ENCODE assay signal across 22 cellular contexts in genomic region chr2:70556608-70557007, GRCh38. TPM values are rescaled to one million over a fixed set of nuclear protein-coding genes. Genes with fewer than 3 reads are reported as not detected.
DNase-seq lines count a peak whose midpoint lies in the region; ATAC-seq, FAIRE-seq and TF ChIP-seq lines count a peak whose summit lies in the region.
"Had no signal": no experiment of that assay in that cellular context is flagged by ENCODE, and none has a peak within 500 bp of the region (broad histone marks: within the 10 kb centered on the region; RNA-seq: fewer than 3 reads in every experiment).

No MANE protein-coding gene starts in this region.

- TF ChIP-seq CTCF in HepG2 (CRISPR knock-in tag; IDR thresholded peaks at IDR 0.05): no peak
- TF ChIP-seq CTCF in right lobe of liver (IDR thresholded peaks at IDR 0.05): no peak
- TF ChIP-seq CTCF in dorsolateral prefrontal cortex (IDR thresholded peaks at IDR 0.05 in 54 of 56, conservative IDR thresholded peaks at IDR 0.05 in 2 of 56; ENCODE audit: low read depth in 1 of 56, partially characterized antibody in 56 of 56): no peak
- TF ChIP-seq CTCF in nephron progenitor cell (IDR thresholded peaks at IDR 0.05): no peak

- no peak for DNase-seq in HepG2 (ENCODE audit: low spot score)
- DNase-seq in right lobe of liver: no peak
- no peak for DNase-seq in dorsolateral prefrontal cortex
- DNase-seq in nephron progenitor cell: no peak
- no peak for DNase-seq in HAP-1 (ENCODE audit: low spot score in 2 of 2)
- no peak for DNase-seq in UCSD-AML1 (lab: John Stamatoyannopoulos, UW; ENCODE audit: unreplicated experiment)
- DNase-seq: 8988T; BE2C; Calu3; CD4-positive, alpha-beta memory T cell; EL; GM23248; Kasumi-1; MG63; NCI-H2171 had no signal

- peaks cover 31% of the 10 kb centered on the region for H3K27me3 Mint-ChIP-seq in nephron progenitor cell (ENCODE audit: low read depth, poor library complexity)

- 50% methylated on average over 2 of the region's 2 CpGs for WGBS in HepG2 (ENCODE audit: low lambda C conversion rate)
- whole genome bisulfite sequencing in right lobe of liver (ENCODE audit: insufficient coverage, low coverage, low lambda C conversion rate, missing lambda C conversion rate): 63% methylated on average over 2 of the region's 2 CpGs

- no peaks in the 10 kb centered on the region for H3K9me3 Mint-ChIP-seq in nephron progenitor cell
- H3K9me3 Mint-ChIP-seq: CD4-positive, alpha-beta memory T cell had no signal

- H3K9ac ChIP-seq in HepG2 (ENCODE audit: insufficient read depth, low read depth, low read length): peak overlapping the region; percentile 45
- H3K9ac ChIP-seq: GM23248 had no signal

- H3K4me3 ChIP-seq in HepG2 (replicated peaks in 1 of 3; ENCODE audit: insufficient read depth in 1 of 3, low read depth in 2 of 3, low read length in 3 of 3) (peak overlapping the region in 2 of 3 experiments; percentile 57 to 59; a peak in 3 of 6 replicates), right lobe of liver (no peak overlapping the region), dorsolateral prefrontal cortex (no peak overlapping the region), HAP-1 (no peak overlapping the region)
- H3K4me3 ChIP-seq: GM12878, GM23248, MG63, PC-9 had no signal

- FAIRE-seq in HepG2 (lab: Jason Lieb, UNC): no peak
- FAIRE-seq: GM12878 had no signal

- peak overlapping the region; percentile 16 for H3K4me3 Mint-ChIP-seq in nephron progenitor cell

- no peaks in the 10 kb centered on the region for H4K20me1 ChIP-seq in HepG2 (ENCODE audit: insufficient read depth, low read length)

- in situ Hi-C loops in HepG2 (cut with HindIII; ENCODE audit: extremely low pct_ligation_motif_present, low pct_unique_long_range_greater_than_20kb): loop anchor here (5.0 kb wide), 1 partner anchor 56 kb away; no protein-coding TSS in a partner anchor
- in situ Hi-C loops in HAP-1 (cut with MboI; ENCODE audit: low sequenced_read_pairs): no loop called here

- no peak overlapping the region for H3K27ac Mint-ChIP-seq in nephron progenitor cell
- H3K27ac Mint-ChIP-seq: IgD-negative memory B cell had no signal

- H3K27ac ChIP-seq in HepG2 (ENCODE audit: extremely low read length, insufficient read depth, low read length): peak overlapping the region; percentile 69
- no peak overlapping the region for H3K27ac ChIP-seq in right lobe of liver
- H3K27ac ChIP-seq in dorsolateral prefrontal cortex: peak overlapping the region; percentile 3 to 96 (median 87)
- H3K27ac ChIP-seq: GM23248, PC-9, RWPE1 had no signal

- H3K4me1 ChIP-seq in HepG2 (ENCODE audit: insufficient read depth, low read length): peaks cover 69% of the 10 kb centered on the region
- H3K4me1 ChIP-seq in right lobe of liver: peaks cover 0 to 4% (median 0%) of the 10 kb centered on the region in 4 donors
- H3K4me1 ChIP-seq in HAP-1: no peaks in the 10 kb centered on the region; the same call in 1 of the 2 replicates
- H3K4me1 ChIP-seq: BE2C had no signal

- H3K4me1 Mint-ChIP-seq in nephron progenitor cell: peaks cover 58% of the 10 kb centered on the region

- peak overlapping the region; percentile 93 for H3K4me2 ChIP-seq in HepG2 (ENCODE audit: low read depth, low read length)

- H3K36me3 Mint-ChIP-seq in nephron progenitor cell (ENCODE audit: low read depth): no peaks in the 10 kb centered on the region

- ATAC-seq in HepG2 (no peak), right lobe of liver (no peak), GM21367 (IDR thresholded peaks at IDR 0.05; ENCODE audit: unreplicated experiment) (no peak), HG03521 (IDR thresholded peaks at IDR 0.05; ENCODE audit: unreplicated experiment) (no peak)
- ATAC-seq: GM12878, HCT116 had no signal

- TF ChIP-seq RAD21 in HepG2 (CRISPR knock-in tag; IDR thresholded peaks at IDR 0.05): no peak

- H3K27me3 ChIP-seq in HepG2 (ENCODE audit: control insufficient read depth in 1 of 2, insufficient read depth in 2 of 2, low read length in 2 of 2): no peaks in the 10 kb centered on the region; a peak in 1 of 5 replicates
- no peaks in the 10 kb centered on the region for H3K27me3 ChIP-seq in right lobe of liver
- H3K27me3 ChIP-seq in dorsolateral prefrontal cortex: peaks cover 0 to 52% (median 11%) of the 10 kb centered on the region in 45 donors
- peaks cover 21% of the 10 kb centered on the region for H3K27me3 ChIP-seq in HAP-1 (ENCODE audit: low read depth)

- H3K36me3 ChIP-seq in HepG2 (replicated peaks in 1 of 2; ENCODE audit: control insufficient read depth in 1 of 2, insufficient read depth in 2 of 2, low read length in 2 of 2) (no peaks in the 10 kb centered on the region), right lobe of liver (no peaks in the 10 kb centered on the region), HAP-1 (replicated peaks) (no peaks in the 10 kb centered on the region)
- H3K36me3 ChIP-seq: BE2C, MG63 had no signal

- H2AFZ ChIP-seq in HepG2 (ENCODE audit: low read length): no peak overlapping the region
- H2AFZ ChIP-seq: GM23248, PC-9 had no signal

- no peaks in the 10 kb centered on the region for H3K9me3 ChIP-seq in HepG2 (ENCODE audit: low read length)
- no peaks in the 10 kb centered on the region for H3K9me3 ChIP-seq in right lobe of liver
- no peaks in the 10 kb centered on the region for H3K9me3 ChIP-seq in HAP-1
- H3K9me3 ChIP-seq: BE2C, MG63 had no signal

- POLR2A ChIA-PET in HepG2 (lab: Yijun Ruan, JAX): interaction anchor here (0.7 to 3.2 kb wide), 11 partner anchors 9 to 642 kb away, joined by 3 to 20 read pairs (median 5); partner anchors contain the start of genes FAM136A, MXD1 and SNRPG

- peaks cover 13% of the 10 kb centered on the region for H3K79me2 ChIP-seq in HepG2 (ENCODE audit: insufficient read depth, low read length)

- no peak for TF ChIP-seq POLR2A in HepG2 (IDR thresholded peaks at IDR 0.05; ENCODE audit: insufficient read depth in 1 of 2, low read depth in 2 of 2, low read length in 2 of 2)
- no peak for TF ChIP-seq POLR2A in right lobe of liver (IDR thresholded peaks at IDR 0.05)

- BruUV-seq in HepG2 (replicated peaks; lab: Mats Ljungman, UMichigan): no TSS peak

- CTCF ChIA-PET in HepG2 (lab: Yijun Ruan, JAX; ENCODE audit: low intra/inter-chr PET ratio, low total read pairs): no interaction called here

- TF ChIP-seq EP300 in HepG2 (IDR thresholded peaks at IDR 0.05; ENCODE audit: low read depth in 2 of 2, low read length in 2 of 2) (no peak), HepG2 (CRISPR knock-in tag; IDR thresholded peaks at IDR 0.05; ENCODE audit: borderline replicate concordance) (no peak)

- intact Hi-C loops in HepG2 (cut with micrococcal nuclease; ENCODE audit: unreplicated experiment) (loop anchor here (1.0 kb wide), 3 partner anchors 9 to 255 kb away; no protein-coding TSS in a partner anchor), right lobe of liver (cut with DNase I) (no loop called here), dorsolateral prefrontal cortex (cut with DNase I) (loop anchor here in 1 of 2 donors (5.0 to 10.0 kb wide), 2 partner anchors 61 to 212 kb away; no protein-coding TSS in a partner anchor)

TF ChIP-seq in HepG2, 621 proteins besides CTCF, POLR2A, EP300 and RAD21:
- peak; percentile 73 for TF ChIP-seq MAFF (IDR thresholded peaks at IDR 0.05; ENCODE audit: low read depth, low read length)
- peak; percentile 78 to 80 for TF ChIP-seq MAFK (conservative IDR thresholded peaks at IDR 0.05 in 1 of 2, IDR thresholded peaks at IDR 0.05 in 1 of 2; ENCODE audit: low read length in 2 of 2)
- TF ChIP-seq ZNF441 (CRISPR knock-in tag; IDR thresholded peaks at IDR 0.05; ENCODE audit: borderline replicate concordance): no peak
TF ChIP-seq in HepG2: peak in this region for 2.

RNA-seq across cellular contexts. Expression of gene TGFA, which starts 3.0 kb away (rescaled TPM):
- total RNA-seq in HepG2 (2016; rRNA removed; fragmentation: Illumina TruSeq; extraction: Trizol) (12.5 and 15.3 TPM in 2 replicates), right lobe of liver (1 to 10 TPM; 2.1 to 5.1 (median 4.4) TPM), dorsolateral prefrontal cortex (10 to 100 TPM in 79 of 120 experiments, 1 to 10 TPM in 41; 4.2 to 47.1 (median 12.5) TPM)
- total RNA-seq in HepG2 (2016; cell fraction: cytosol; rRNA removed; fragmentation: Illumina TruSeq; extraction: Trizol; ENCODE audit: low read depth): 1.3 and 1.5 TPM in 2 replicates
- 11.9 and 15.9 TPM in 2 replicates for total RNA-seq in HepG2 (2016; cell fraction: insoluble cytoplasmic fraction; rRNA removed; fragmentation: Illumina TruSeq; extraction: Trizol)
- 7.3 and 8.5 TPM in 2 replicates for total RNA-seq in HepG2 (2016; cell fraction: membrane; rRNA removed; fragmentation: Illumina TruSeq; extraction: Trizol)
- 17.0 and 19.4 TPM in 2 replicates for total RNA-seq in HepG2 (2016; cell fraction: nucleus; rRNA removed; fragmentation: Illumina TruSeq; extraction: Trizol)
- 6.7 and 7.8 TPM in 2 replicates for polyA plus RNA-seq in HepG2 (2011; rRNA removed)
- 7.9 and 10.8 TPM in 2 replicates for polyA plus RNA-seq in HepG2 (2011; cell fraction: cytosol; rRNA removed)
- polyA plus RNA-seq in HepG2 (2011; cell fraction: nucleus; rRNA removed): 9.1 and 10.7 TPM in 2 replicates
- polyA plus RNA-seq in HepG2 (2012): 12.3 and 20.7 TPM in 2 replicates
- 1.3 and 1.4 TPM in 2 replicates for polyA plus RNA-seq in HepG2 (2016; cell fraction: cytosol; fragmentation: Illumina TruSeq; extraction: Trizol; ENCODE audit: low read depth)
- polyA plus RNA-seq in HepG2 (2016; cell fraction: insoluble cytoplasmic fraction; fragmentation: Illumina TruSeq; extraction: Trizol; ENCODE audit: low read depth): 9.8 and 11.3 TPM in 2 replicates
- 4.6 and 4.7 TPM in 2 replicates for polyA plus RNA-seq in HepG2 (2016; cell fraction: membrane; fragmentation: Illumina TruSeq; extraction: Trizol; ENCODE audit: low read depth)
- 19.9 and 20.7 TPM in 2 replicates for polyA plus RNA-seq in HepG2 (2016; cell fraction: nucleus; fragmentation: Illumina TruSeq; extraction: Trizol; ENCODE audit: insufficient read depth, low read depth)
- 9.7 and 45.0 TPM in 2 replicates for polyA minus RNA-seq in HepG2 (2011; rRNA and poly(A)+ RNA removed; ENCODE audit: low replicate concordance)
- polyA minus RNA-seq in HepG2 (2011; cell fraction: cytosol; rRNA and poly(A)+ RNA removed): 14.3 and 16.0 TPM in 2 replicates
- polyA minus RNA-seq in HepG2 (2011; cell fraction: nucleus; rRNA and poly(A)+ RNA removed): 11.7 and 14.8 TPM in 2 replicates

Comparison
In these comparisons a context has a peak if more than half of its experiments do, and no peak if none do; other contexts are left out.
1. H3K27ac ChIP-seq: peak in HepG2 (single experiment) and dorsolateral prefrontal cortex (59 of 59); none in right lobe of liver (0 of 3).
2. H3K4me3 ChIP-seq: peak in HepG2 (2 of 3); none in right lobe of liver (0 of 3), dorsolateral prefrontal cortex (0 of 59) and HAP-1 (single experiment).